19 cellular contexts compared by ENCODE assay signal in the genomic region with DNA sequence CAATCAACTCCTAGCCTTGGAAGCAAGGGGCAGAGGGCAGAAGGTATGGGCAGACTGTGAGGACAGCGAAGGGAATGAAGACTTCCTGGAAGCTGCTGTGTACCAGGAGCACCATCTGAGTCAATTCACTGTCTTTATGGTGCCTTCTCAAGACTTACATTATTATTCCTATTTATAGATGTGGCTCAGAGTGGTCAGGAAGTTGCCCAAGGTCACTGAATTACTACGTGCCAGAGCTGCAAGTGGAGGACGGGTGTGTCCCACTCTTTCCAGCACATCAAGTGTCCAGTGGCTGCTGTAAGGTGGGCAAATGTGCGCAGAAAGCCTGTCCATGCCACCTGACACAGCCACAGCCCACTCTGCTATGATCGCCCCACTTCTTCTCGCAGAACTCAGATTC. TPM values are rescaled to one million over a fixed set of nuclear protein-coding genes. Genes with fewer than 3 reads are reported as not detected.
DNase-seq lines count a peak whose midpoint lies in the region; ATAC-seq and TF ChIP-seq lines count a peak whose summit lies in the region.
"Had no signal": no experiment of that assay in that cellular context is flagged by ENCODE, and none has a peak within 500 bp of the region (broad histone marks: within the 10 kb centered on the region; RNA-seq: fewer than 3 reads in every experiment).

No MANE protein-coding gene starts in this region.

- WGBS in GM23248 (ENCODE audit: low coverage in 1 of 2, low lambda C conversion rate in 2 of 2, missing lambda C conversion rate in 2 of 2), 2 experiments = 53 to 71% methylated on average over 5 to 6 of the region's 6 CpGs

- peak; percentile 6 for DNase-seq in GM23248
- DNase-seq in MV-4-11 (lab: John Stamatoyannopoulos, UW) = peak; percentile 39
- DNase-seq in myocyte (ENCODE audit: low read depth) = peak; percentile 29
- DNase-seq in RWPE1 (ENCODE audit: low spot score) = no peak
- no peak for DNase-seq in activated CD8-positive, alpha-beta memory T cell treated with anti-CD3 and anti-CD28 coated beads, Interleukin-2, amount 50 U/mL, for 48 hours
- DNase-seq: GDM1, KG1, NCI-H187, Peyer's patch had no signal

- POLR2A ChIA-PET in RWPE1 (lab: Yijun Ruan, JAX; ENCODE audit: low non-redundant PET) = no interaction called here

- H3K27me3 Mint-ChIP-seq in brain = peaks cover 4% of the 10 kb centered on the region

- H3K9me3 ChIP-seq in GM23248 (ENCODE audit: low read depth) = no peaks in the 10 kb centered on the region
- H3K9me3 ChIP-seq: BE2C, Peyer's patch had no signal

- no peak overlapping the region for H3K9ac ChIP-seq in GM23248

- H2AFZ ChIP-seq in GM23248 = no peak overlapping the region

- peak overlapping the region in 4 of 5 experiments; percentile 40 to 73 (median 56) for H3K27ac Mint-ChIP-seq in brain

- no peak overlapping the region for H3K27ac ChIP-seq in GM23248
- H3K27ac ChIP-seq in RWPE1 = no peak overlapping the region
- H3K27ac ChIP-seq: Peyer's patch had no signal

- no peaks in the 10 kb centered on the region for H3K36me3 ChIP-seq in GM23248 (ENCODE audit: low read depth)
- H3K36me3 ChIP-seq: BE2C, Peyer's patch had no signal

- no peak for TF ChIP-seq CTCF in brain (conservative IDR thresholded peaks at IDR 0.05)
- no peak for TF ChIP-seq CTCF in RWPE1 (conservative IDR thresholded peaks at IDR 0.05; ENCODE audit: low read depth)

- no peak overlapping the region for H3K4me3 ChIP-seq in GM23248
- H3K4me3 ChIP-seq: Peyer's patch had no signal

- no peaks in the 10 kb centered on the region for H3K79me2 ChIP-seq in GM23248 (ENCODE audit: insufficient read depth)

- peaks cover 0 to 3% (median 0%) of the 10 kb centered on the region in 5 experiments for H3K9me3 Mint-ChIP-seq in brain

- CTCF ChIA-PET in RWPE1 (lab: Yijun Ruan, JAX) = no interaction called here

- H4K20me1 ChIP-seq in GM23248 (ENCODE audit: insufficient read depth) = no peaks in the 10 kb centered on the region

- H3K36me3 Mint-ChIP-seq in brain = no peaks in the 10 kb centered on the region

- H3K4me1 Mint-ChIP-seq in brain = peaks cover 49% of the 10 kb centered on the region

- no peaks in the 10 kb centered on the region for H3K27me3 ChIP-seq in GM23248 (replicated peaks; ENCODE audit: insufficient read depth)
- H3K27me3 ChIP-seq: BE2C, Peyer's patch had no signal

- ATAC-seq in GM19035 (IDR thresholded peaks at IDR 0.05; ENCODE audit: unreplicated experiment) (no peak), HG02981 (IDR thresholded peaks at IDR 0.05; ENCODE audit: unreplicated experiment) (no peak)
- ATAC-seq: HCT116 had no signal

- H3F3A ChIP-seq in GM23248 (ENCODE audit: insufficient read depth) = no peaks in the 10 kb centered on the region

- no peak overlapping the region for H3K4me2 ChIP-seq in GM23248 (ENCODE audit: unreplicated experiment)

- H3K4me1 ChIP-seq in GM23248 (ENCODE audit: insufficient read depth) = peaks cover 4% of the 10 kb centered on the region
- H3K4me1 ChIP-seq: Peyer's patch had no signal

- no peaks in the 10 kb centered on the region for H3K9me2 ChIP-seq in GM23248 (ENCODE audit: insufficient read depth)

- in situ Hi-C loops in GM23248 (cut with MboI) = loop anchor here (10.0 kb wide), 1 partner anchor 1201 kb away; no protein-coding TSS in a partner anchor

- no peak overlapping the region for H3K4me3 Mint-ChIP-seq in brain

RNA-seq across cellular contexts. Expression of a gene that starts 32.0 kb away (rescaled TPM):
- not detected in 2 replicates for total RNA-seq in GM23248 (2014; rRNA removed; shearing (Covaris generic))
- not detected in 2 replicates for polyA plus RNA-seq in GM23248 (2016; fragmentation: Nextera tagmentation; extraction: Ambion mirVana)
- 0.41 TPM for polyA plus RNA-seq in brain (ENCODE audit: insufficient read depth, low read depth, low replicate concordance)
- total RNA-seq in myocyte = 151 and 204 TPM in 2 replicates
- 68.5 TPM for polyA plus RNA-seq in myocyte (2012)
- total RNA-seq: A673, H1, HT1080, NCI-H460, OCI-LY7, Peyer's patch had no signal
- polyA plus RNA-seq: H1 had no signal

Comparison
In these comparisons a context has a peak if more than half of its experiments do, and no peak if none do; other contexts are left out.
1. DNase-seq: peak in GM23248 (single experiment), MV-4-11 (single experiment) and myocyte (single experiment); none in RWPE1 (single experiment) and activated CD8-positive, alpha-beta memory T cell treated with anti-CD3 and anti-CD28 coated beads, Interleukin-2, amount 50 U/mL, for 48 hours (single experiment).
2. RNA of a gene that starts 32.0 kb away (total RNA-seq): 151 to 204 TPM in myocyte; not detected in GM23248; every median in the first group is over 100 times any median in the second.